Comparison of ENCODE assay signal across 1 cellular context in the genomic region with DNA sequence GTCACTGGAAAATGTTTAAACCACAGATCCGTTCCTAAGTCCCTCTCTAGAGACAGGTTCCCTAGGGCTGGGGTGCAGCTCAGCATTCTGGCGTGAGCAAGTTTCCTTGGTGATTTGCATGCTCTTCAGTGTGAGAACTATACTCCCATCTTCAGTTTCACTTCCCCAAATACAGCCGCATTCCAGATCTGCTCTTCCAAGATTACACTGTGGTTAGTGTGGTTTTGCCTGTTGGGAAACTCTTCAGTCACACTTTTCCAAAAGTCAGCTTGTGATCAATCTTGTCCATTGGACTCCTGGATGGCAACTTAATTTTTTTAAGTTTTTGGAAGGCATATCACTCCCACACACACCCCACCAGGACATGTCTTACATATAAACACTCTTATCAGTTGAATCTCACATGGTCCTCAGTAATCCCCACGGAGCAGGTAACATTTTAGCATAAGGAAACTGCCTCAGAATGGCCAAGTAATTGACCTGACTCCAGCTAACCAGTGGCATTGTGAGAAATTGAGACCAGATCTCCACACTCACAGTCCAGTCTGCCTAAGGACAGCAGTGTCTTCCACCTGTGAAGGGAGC.
TF ChIP-seq lines count a peak whose summit lies in the region.

No MANE protein-coding gene starts in this region.

TF ChIP-seq in K562, 482 proteins besides CTCF, POLR2A, EP300 and RAD21 (continued from another document):
- TF ChIP-seq, protein P1, sequence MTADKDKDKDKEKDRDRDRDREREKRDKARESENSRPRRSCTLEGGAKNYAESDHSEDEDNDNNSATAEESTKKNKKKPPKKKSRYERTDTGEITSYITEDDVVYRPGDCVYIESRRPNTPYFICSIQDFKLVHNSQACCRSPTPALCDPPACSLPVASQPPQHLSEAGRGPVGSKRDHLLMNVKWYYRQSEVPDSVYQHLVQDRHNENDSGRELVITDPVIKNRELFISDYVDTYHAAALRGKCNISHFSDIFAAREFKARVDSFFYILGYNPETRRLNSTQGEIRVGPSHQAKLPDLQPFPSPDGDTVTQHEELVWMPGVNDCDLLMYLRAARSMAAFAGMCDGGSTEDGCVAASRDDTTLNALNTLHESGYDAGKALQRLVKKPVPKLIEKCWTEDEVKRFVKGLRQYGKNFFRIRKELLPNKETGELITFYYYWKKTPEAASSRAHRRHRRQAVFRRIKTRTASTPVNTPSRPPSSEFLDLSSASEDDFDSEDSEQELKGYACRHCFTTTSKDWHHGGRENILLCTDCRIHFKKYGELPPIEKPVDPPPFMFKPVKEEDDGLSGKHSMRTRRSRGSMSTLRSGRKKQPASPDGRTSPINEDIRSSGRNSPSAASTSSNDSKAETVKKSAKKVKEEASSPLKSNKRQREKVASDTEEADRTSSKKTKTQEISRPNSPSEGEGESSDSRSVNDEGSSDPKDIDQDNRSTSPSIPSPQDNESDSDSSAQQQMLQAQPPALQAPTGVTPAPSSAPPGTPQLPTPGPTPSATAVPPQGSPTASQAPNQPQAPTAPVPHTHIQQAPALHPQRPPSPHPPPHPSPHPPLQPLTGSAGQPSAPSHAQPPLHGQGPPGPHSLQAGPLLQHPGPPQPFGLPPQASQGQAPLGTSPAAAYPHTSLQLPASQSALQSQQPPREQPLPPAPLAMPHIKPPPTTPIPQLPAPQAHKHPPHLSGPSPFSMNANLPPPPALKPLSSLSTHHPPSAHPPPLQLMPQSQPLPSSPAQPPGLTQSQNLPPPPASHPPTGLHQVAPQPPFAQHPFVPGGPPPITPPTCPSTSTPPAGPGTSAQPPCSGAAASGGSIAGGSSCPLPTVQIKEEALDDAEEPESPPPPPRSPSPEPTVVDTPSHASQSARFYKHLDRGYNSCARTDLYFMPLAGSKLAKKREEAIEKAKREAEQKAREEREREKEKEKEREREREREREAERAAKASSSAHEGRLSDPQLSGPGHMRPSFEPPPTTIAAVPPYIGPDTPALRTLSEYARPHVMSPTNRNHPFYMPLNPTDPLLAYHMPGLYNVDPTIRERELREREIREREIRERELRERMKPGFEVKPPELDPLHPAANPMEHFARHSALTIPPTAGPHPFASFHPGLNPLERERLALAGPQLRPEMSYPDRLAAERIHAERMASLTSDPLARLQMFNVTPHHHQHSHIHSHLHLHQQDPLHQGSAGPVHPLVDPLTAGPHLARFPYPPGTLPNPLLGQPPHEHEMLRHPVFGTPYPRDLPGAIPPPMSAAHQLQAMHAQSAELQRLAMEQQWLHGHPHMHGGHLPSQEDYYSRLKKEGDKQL (CRISPR knock-in tag; IDR thresholded peaks at IDR 0.05; ENCODE audit: borderline replicate concordance) = no peak
- TF ChIP-seq DIDO1 (tag; IDR thresholded peaks at IDR 0.05; ENCODE audit: low read depth) (no peak), KAT7 (CRISPR knock-in tag; IDR thresholded peaks at IDR 0.05; ENCODE audit: borderline replicate concordance) (no peak; the same call in 1 of the 2 replicates), SMAD2 (IDR thresholded peaks at IDR 0.05; ENCODE audit: low read depth, low read length) (no peak), SETDB1 (IDR thresholded peaks at IDR 0.05; ENCODE audit: low read length) (peak; percentile 14), FOXJ3 (CRISPR knock-in tag; IDR thresholded peaks at IDR 0.05) (no peak), THRAP3 (IDR thresholded peaks at IDR 0.05; ENCODE audit: borderline replicate concordance) (no peak), PTBP1 (IDR thresholded peaks at IDR 0.05; ENCODE audit: low read depth, low read length) (no peak), JUND (IDR thresholded peaks at IDR 0.05; ENCODE audit: borderline replicate concordance, low read depth, low read length) (no peak), JUND (tag; IDR thresholded peaks at IDR 0.05; ENCODE audit: borderline replicate concordance, low read depth, low read length) (peak; percentile 36; the same call in 2 of the 3 replicates), NCOR1 (IDR thresholded peaks at IDR 0.05) (peak; percentile 85), DMBX1 (CRISPR knock-in tag; IDR thresholded peaks at IDR 0.05; ENCODE audit: borderline replicate concordance) (peak; percentile 53; the same call in 1 of the 2 replicates), DDX20 (tag; IDR thresholded peaks at IDR 0.05; ENCODE audit: low read depth) (no peak), ZNF696 (CRISPR knock-in tag; conservative IDR thresholded peaks at IDR 0.05) (no peak), SUPT5H (IDR thresholded peaks at IDR 0.05) (0 out of 2 replicates have a peak, but pooled peaks have one; percentile 3), KLF6 (CRISPR knock-in tag; IDR thresholded peaks at IDR 0.05; ENCODE audit: borderline replicate concordance) (no peak), ATF7 (IDR thresholded peaks at IDR 0.05) (peak; percentile 76), MECOM (CRISPR knock-in tag; IDR thresholded peaks at IDR 0.05) (no peak), ZNF316 (IDR thresholded peaks at IDR 0.05) (no peak), HLTF (IDR thresholded peaks at IDR 0.05) (no peak), SOX6 (IDR thresholded peaks at IDR 0.05) (peak; percentile 92; the same call in 1 of the 2 replicates), ARID1B (IDR thresholded peaks at IDR 0.05) (peak; percentile 97), GABPA (tag; conservative IDR thresholded peaks at IDR 0.05; ENCODE audit: low read depth) (no peak), ZNF384 (IDR thresholded peaks at IDR 0.05; ENCODE audit: low read depth, low read length) (peak; percentile 60; the same call in 1 of the 2 replicates), RFX1 (IDR thresholded peaks at IDR 0.05) (peak; percentile 61), ZFP30 (CRISPR knock-in tag; IDR thresholded peaks at IDR 0.05; ENCODE audit: borderline replicate concordance) (no peak), PTRF (tag; IDR thresholded peaks at IDR 0.05) (no peak), ZNF175 (CRISPR knock-in tag; IDR thresholded peaks at IDR 0.05; ENCODE audit: low read depth) (no peak), GTF3C2 (IDR thresholded peaks at IDR 0.05; ENCODE audit: borderline replicate concordance, extremely low read depth, insufficient read length) (no peak), MBD2 (IDR thresholded peaks at IDR 0.05; ENCODE audit: borderline replicate concordance, low read depth) (peak; percentile 51), SMAD1 (IDR thresholded peaks at IDR 0.05; ENCODE audit: low read depth, low read length, partially characterized antibody) (no peak), ZNF347 (CRISPR knock-in tag; IDR thresholded peaks at IDR 0.05; ENCODE audit: low read depth) (no peak), ZNF324 (CRISPR knock-in tag; IDR thresholded peaks at IDR 0.05) (no peak), TFAM (CRISPR knock-in tag; conservative IDR thresholded peaks at IDR 0.05) (no peak), WHSC1 (IDR thresholded peaks at IDR 0.05; ENCODE audit: low read length) (no peak), TAL1 (IDR thresholded peaks at IDR 0.05) (peak; percentile 96), RNF2 (IDR thresholded peaks at IDR 0.05) (0 out of 2 replicates have a peak, but pooled peaks have one; percentile 36), NFRKB (IDR thresholded peaks at IDR 0.05; ENCODE audit: low read depth) (no peak), SP2 (IDR thresholded peaks at IDR 0.05; ENCODE audit: extremely low read depth, low read depth, low read length, poor library complexity, severe bottlenecking) (no peak)
- TF ChIP-seq, protein P2, sequence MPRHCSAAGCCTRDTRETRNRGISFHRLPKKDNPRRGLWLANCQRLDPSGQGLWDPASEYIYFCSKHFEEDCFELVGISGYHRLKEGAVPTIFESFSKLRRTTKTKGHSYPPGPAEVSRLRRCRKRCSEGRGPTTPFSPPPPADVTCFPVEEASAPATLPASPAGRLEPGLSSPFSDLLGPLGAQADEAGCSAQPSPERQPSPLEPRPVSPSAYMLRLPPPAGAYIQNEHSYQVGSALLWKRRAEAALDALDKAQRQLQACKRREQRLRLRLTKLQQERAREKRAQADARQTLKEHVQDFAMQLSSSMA (CRISPR knock-in tag; IDR thresholded peaks at IDR 0.05) = no peak
- TF ChIP-seq, protein P3, sequence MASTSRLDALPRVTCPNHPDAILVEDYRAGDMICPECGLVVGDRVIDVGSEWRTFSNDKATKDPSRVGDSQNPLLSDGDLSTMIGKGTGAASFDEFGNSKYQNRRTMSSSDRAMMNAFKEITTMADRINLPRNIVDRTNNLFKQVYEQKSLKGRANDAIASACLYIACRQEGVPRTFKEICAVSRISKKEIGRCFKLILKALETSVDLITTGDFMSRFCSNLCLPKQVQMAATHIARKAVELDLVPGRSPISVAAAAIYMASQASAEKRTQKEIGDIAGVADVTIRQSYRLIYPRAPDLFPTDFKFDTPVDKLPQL (IDR thresholded peaks at IDR 0.05; ENCODE audit: extremely low read depth, insufficient read length) = no peak
- TF ChIP-seq, protein P4, sequence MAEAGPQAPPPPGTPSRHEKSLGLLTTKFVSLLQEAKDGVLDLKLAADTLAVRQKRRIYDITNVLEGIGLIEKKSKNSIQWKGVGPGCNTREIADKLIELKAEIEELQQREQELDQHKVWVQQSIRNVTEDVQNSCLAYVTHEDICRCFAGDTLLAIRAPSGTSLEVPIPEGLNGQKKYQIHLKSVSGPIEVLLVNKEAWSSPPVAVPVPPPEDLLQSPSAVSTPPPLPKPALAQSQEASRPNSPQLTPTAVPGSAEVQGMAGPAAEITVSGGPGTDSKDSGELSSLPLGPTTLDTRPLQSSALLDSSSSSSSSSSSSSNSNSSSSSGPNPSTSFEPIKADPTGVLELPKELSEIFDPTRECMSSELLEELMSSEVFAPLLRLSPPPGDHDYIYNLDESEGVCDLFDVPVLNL (CRISPR knock-in tag; IDR thresholded peaks at IDR 0.05; ENCODE audit: low read depth) = no peak
- TF ChIP-seq, protein P5, sequence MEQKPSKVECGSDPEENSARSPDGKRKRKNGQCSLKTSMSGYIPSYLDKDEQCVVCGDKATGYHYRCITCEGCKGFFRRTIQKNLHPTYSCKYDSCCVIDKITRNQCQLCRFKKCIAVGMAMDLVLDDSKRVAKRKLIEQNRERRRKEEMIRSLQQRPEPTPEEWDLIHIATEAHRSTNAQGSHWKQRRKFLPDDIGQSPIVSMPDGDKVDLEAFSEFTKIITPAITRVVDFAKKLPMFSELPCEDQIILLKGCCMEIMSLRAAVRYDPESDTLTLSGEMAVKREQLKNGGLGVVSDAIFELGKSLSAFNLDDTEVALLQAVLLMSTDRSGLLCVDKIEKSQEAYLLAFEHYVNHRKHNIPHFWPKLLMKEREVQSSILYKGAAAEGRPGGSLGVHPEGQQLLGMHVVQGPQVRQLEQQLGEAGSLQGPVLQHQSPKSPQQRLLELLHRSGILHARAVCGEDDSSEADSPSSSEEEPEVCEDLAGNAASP (IDR thresholded peaks at IDR 0.05) = no peak
- TF ChIP-seq, protein P6, sequence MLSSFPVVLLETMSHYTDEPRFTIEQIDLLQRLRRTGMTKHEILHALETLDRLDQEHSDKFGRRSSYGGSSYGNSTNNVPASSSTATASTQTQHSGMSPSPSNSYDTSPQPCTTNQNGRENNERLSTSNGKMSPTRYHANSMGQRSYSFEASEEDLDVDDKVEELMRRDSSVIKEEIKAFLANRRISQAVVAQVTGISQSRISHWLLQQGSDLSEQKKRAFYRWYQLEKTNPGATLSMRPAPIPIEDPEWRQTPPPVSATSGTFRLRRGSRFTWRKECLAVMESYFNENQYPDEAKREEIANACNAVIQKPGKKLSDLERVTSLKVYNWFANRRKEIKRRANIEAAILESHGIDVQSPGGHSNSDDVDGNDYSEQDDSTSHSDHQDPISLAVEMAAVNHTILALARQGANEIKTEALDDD (IDR thresholded peaks at IDR 0.05) = peak; percentile 48; the same call in 1 of the 2 replicates
- TF ChIP-seq, protein P7, sequence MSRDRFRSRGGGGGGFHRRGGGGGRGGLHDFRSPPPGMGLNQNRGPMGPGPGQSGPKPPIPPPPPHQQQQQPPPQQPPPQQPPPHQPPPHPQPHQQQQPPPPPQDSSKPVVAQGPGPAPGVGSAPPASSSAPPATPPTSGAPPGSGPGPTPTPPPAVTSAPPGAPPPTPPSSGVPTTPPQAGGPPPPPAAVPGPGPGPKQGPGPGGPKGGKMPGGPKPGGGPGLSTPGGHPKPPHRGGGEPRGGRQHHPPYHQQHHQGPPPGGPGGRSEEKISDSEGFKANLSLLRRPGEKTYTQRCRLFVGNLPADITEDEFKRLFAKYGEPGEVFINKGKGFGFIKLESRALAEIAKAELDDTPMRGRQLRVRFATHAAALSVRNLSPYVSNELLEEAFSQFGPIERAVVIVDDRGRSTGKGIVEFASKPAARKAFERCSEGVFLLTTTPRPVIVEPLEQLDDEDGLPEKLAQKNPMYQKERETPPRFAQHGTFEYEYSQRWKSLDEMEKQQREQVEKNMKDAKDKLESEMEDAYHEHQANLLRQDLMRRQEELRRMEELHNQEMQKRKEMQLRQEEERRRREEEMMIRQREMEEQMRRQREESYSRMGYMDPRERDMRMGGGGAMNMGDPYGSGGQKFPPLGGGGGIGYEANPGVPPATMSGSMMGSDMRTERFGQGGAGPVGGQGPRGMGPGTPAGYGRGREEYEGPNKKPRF (IDR thresholded peaks at IDR 0.05; ENCODE audit: low read depth, low read length) = no peak
- TF ChIP-seq, protein P8, sequence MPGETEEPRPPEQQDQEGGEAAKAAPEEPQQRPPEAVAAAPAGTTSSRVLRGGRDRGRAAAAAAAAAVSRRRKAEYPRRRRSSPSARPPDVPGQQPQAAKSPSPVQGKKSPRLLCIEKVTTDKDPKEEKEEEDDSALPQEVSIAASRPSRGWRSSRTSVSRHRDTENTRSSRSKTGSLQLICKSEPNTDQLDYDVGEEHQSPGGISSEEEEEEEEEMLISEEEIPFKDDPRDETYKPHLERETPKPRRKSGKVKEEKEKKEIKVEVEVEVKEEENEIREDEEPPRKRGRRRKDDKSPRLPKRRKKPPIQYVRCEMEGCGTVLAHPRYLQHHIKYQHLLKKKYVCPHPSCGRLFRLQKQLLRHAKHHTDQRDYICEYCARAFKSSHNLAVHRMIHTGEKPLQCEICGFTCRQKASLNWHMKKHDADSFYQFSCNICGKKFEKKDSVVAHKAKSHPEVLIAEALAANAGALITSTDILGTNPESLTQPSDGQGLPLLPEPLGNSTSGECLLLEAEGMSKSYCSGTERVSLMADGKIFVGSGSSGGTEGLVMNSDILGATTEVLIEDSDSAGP (CRISPR knock-in tag; IDR thresholded peaks at IDR 0.05) = no peak
